In the genomic region with DNA sequence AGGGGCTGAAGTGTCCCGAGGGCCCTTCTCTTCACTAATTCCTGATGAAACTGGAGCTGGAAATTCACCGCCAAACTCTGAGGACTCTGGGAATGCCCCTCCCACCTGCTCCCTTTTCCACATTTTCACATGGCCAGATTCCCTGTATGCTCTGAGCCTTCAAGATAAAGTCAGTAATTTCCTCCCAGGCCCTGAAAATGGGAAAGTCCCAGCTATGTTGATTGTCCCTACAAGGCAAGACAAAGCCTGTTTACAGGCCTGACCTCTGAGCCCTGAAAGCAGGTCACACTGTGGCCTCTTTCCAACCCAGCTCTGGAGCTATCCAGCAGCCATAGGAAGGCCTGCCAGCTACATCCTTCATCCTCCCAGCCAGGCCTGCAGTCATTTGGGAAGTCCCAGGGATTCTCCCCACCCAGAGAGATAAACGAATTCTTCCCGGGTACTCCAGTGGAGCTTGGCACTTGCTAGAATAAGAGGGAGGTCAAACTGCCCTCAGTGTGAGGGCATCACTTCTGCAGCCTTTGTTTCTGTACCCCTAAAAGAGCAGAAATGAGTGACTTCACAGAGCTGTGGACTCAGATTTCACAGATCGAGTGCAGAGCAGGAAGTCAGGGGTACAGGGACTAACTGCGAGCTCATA, we compare ENCODE assay signal across 13 cellular contexts. TPM values are rescaled to one million over a fixed set of nuclear protein-coding genes. Genes with fewer than 3 reads are reported as not detected.
DNase-seq lines count a peak whose midpoint lies in the region; ATAC-seq and TF ChIP-seq lines count a peak whose summit lies in the region.
"Had no signal": no experiment of that assay in that cellular context is flagged by ENCODE, and none has a peak within 500 bp of the region (broad histone marks: within the 10 kb centered on the region; RNA-seq: fewer than 3 reads in every experiment).

No MANE protein-coding gene starts in this region.

- H3K4me1 ChIP-seq in right atrium auricular region = peaks cover 0 to 65% of the 10 kb centered on the region in 2 donors

- peaks cover 7% of the 10 kb centered on the region for H3K36me3 Mint-ChIP-seq in WTC11
- no peaks in the 10 kb centered on the region for H3K36me3 Mint-ChIP-seq in activated T-cell treated with anti-CD3 and anti-CD28 coated beads, Interleukin-2, amount 50 U/mL, for 24 hours (ENCODE audit: low read depth)
- no peaks in the 10 kb centered on the region for H3K36me3 Mint-ChIP-seq in activated CD8-positive, alpha-beta T cell treated with anti-CD3 and anti-CD28 coated beads, Interleukin-2, amount 10 ng/mL, durations not matched to agents 7 days and 5 days (ENCODE audit: low read depth)
- H3K36me3 Mint-ChIP-seq: brain had no signal

- intact Hi-C loops in posterior vena cava (cut with DNase I) = no loop called here

- no peak for TF ChIP-seq CTCF in WTC11 (IDR thresholded peaks at IDR 0.05)
- no peak for TF ChIP-seq CTCF in right atrium auricular region (IDR thresholded peaks at IDR 0.05)

- DNase-seq in CD1c-positive myeloid dendritic cell (ENCODE audit: extremely low spot score) (peak; percentile 52), WTC11 (ENCODE audit: low spot score) (no peak), right atrium auricular region (ENCODE audit: low spot score) (peak; percentile 75), posterior vena cava (ENCODE audit: low spot score) (peak; percentile 88), hypothalamus (lab: John Stamatoyannopoulos, UW) (no peak), HPDE6-E6E7 (ENCODE audit: extremely low spot score) (no peak)
- no peak for DNase-seq in activated T-cell treated with anti-CD3 and anti-CD28 coated beads, Interleukin-2, amount 50 U/mL, for 24 hours
- DNase-seq in activated CD8-positive, alpha-beta T cell treated with anti-CD3 and anti-CD28 coated beads, Interleukin-2, amount 10 ng/mL, durations not matched to agents 7 days and 5 days = no peak
- DNase-seq: activated CD8-positive, alpha-beta T cell treated with anti-CD3 and anti-CD28 coated beads for 36 hours; hippocampal formation; NCI-H1694; retina had no signal

- H3K27ac ChIP-seq in right atrium auricular region = peak overlapping the region; percentile 64 to 72

- H3K4me3 ChIP-seq in right atrium auricular region = no peak overlapping the region

- no peak overlapping the region for H3K4me3 Mint-ChIP-seq in WTC11
- no peak overlapping the region for H3K4me3 Mint-ChIP-seq in activated T-cell treated with anti-CD3 and anti-CD28 coated beads, Interleukin-2, amount 50 U/mL, for 24 hours
- no peak overlapping the region for H3K4me3 Mint-ChIP-seq in activated CD8-positive, alpha-beta T cell treated with anti-CD3 and anti-CD28 coated beads, Interleukin-2, amount 10 ng/mL, durations not matched to agents 7 days and 5 days
- H3K4me3 Mint-ChIP-seq: activated CD8-positive, alpha-beta T cell treated with anti-CD3 and anti-CD28 coated beads for 36 hours; brain had no signal

- no peak overlapping the region for H3K27ac Mint-ChIP-seq in WTC11
- no peak overlapping the region for H3K27ac Mint-ChIP-seq in activated T-cell treated with anti-CD3 and anti-CD28 coated beads, Interleukin-2, amount 50 U/mL, for 24 hours
- no peak overlapping the region for H3K27ac Mint-ChIP-seq in activated CD8-positive, alpha-beta T cell treated with anti-CD3 and anti-CD28 coated beads, Interleukin-2, amount 10 ng/mL, durations not matched to agents 7 days and 5 days
- H3K27ac Mint-ChIP-seq: activated CD8-positive, alpha-beta T cell treated with anti-CD3 and anti-CD28 coated beads for 36 hours had no signal

- no peaks in the 10 kb centered on the region for H3K36me3 ChIP-seq in right atrium auricular region

- POLR2A ChIA-PET in WTC11 (lab: Charles Lee) = no interaction called here
- POLR2A ChIA-PET in activated CD8-positive, alpha-beta T cell treated with anti-CD3 and anti-CD28 coated beads, Interleukin-2, amount 10 ng/mL, durations not matched to agents 7 days and 5 days (lab: Charles Lee) = no interaction called here

- peaks cover 25% of the 10 kb centered on the region for H3K4me1 Mint-ChIP-seq in WTC11
- no peaks in the 10 kb centered on the region for H3K4me1 Mint-ChIP-seq in activated T-cell treated with anti-CD3 and anti-CD28 coated beads, Interleukin-2, amount 50 U/mL, for 24 hours (ENCODE audit: low read depth)
- no peaks in the 10 kb centered on the region for H3K4me1 Mint-ChIP-seq in activated CD8-positive, alpha-beta T cell treated with anti-CD3 and anti-CD28 coated beads, Interleukin-2, amount 10 ng/mL, durations not matched to agents 7 days and 5 days (ENCODE audit: low read depth)

- H3K27me3 Mint-ChIP-seq in WTC11 (ENCODE audit: low read depth) = no peaks in the 10 kb centered on the region; the same call in 1 of the 2 replicates
- H3K27me3 Mint-ChIP-seq in activated T-cell treated with anti-CD3 and anti-CD28 coated beads, Interleukin-2, amount 50 U/mL, for 24 hours = peaks cover 50% of the 10 kb centered on the region
- H3K27me3 Mint-ChIP-seq in activated CD8-positive, alpha-beta T cell treated with anti-CD3 and anti-CD28 coated beads, Interleukin-2, amount 10 ng/mL, durations not matched to agents 7 days and 5 days (ENCODE audit: low read depth) = peaks cover 16% of the 10 kb centered on the region

- H3K27me3 ChIP-seq in right atrium auricular region = no peaks in the 10 kb centered on the region

- ATAC-seq in WTC11 = peak; percentile 72
- ATAC-seq in activated CD8-positive, alpha-beta T cell treated with anti-CD3 and anti-CD28 coated beads, Interleukin-2, amount 10 ng/mL, durations not matched to agents 7 days and 5 days = no peak
- ATAC-seq: activated CD8-positive, alpha-beta T cell treated with anti-CD3 and anti-CD28 coated beads for 36 hours had no signal

- H3K9me3 ChIP-seq in right atrium auricular region = peaks cover 0 to under 1% of the 10 kb centered on the region in 2 donors

- H3K9me3 Mint-ChIP-seq in WTC11 = peaks cover 10% of the 10 kb centered on the region
- peaks cover 5% of the 10 kb centered on the region for H3K9me3 Mint-ChIP-seq in activated T-cell treated with anti-CD3 and anti-CD28 coated beads, Interleukin-2, amount 50 U/mL, for 24 hours
- H3K9me3 Mint-ChIP-seq in activated CD8-positive, alpha-beta T cell treated with anti-CD3 and anti-CD28 coated beads, Interleukin-2, amount 10 ng/mL, durations not matched to agents 7 days and 5 days (ENCODE audit: insufficient read depth) = no peaks in the 10 kb centered on the region
- H3K9me3 Mint-ChIP-seq: activated CD8-positive, alpha-beta T cell treated with anti-CD3 and anti-CD28 coated beads for 36 hours had no signal

- CTCF ChIA-PET in WTC11 (lab: Charles Lee) = interaction anchor here (1.0 to 2.4 kb wide), 4 partner anchors 35 to 126 kb away, joined by 3 to 20 read pairs (median 3); no protein-coding TSS in a partner anchor
- CTCF ChIA-PET in activated CD8-positive, alpha-beta T cell treated with anti-CD3 and anti-CD28 coated beads, Interleukin-2, amount 10 ng/mL, durations not matched to agents 7 days and 5 days (lab: Charles Lee) = interaction anchor here (0.8 to 1.6 kb wide), 3 partner anchors 12 to 125 kb away, joined by 3 to 9 read pairs (median 4); no protein-coding TSS in a partner anchor

TF ChIP-seq in WTC11, 78 proteins besides CTCF, POLR2A, EP300 and RAD21 (continues in another document):
- TF ChIP-seq FOXP1 (CRISPR knock-in tag; IDR thresholded peaks at IDR 0.05; ENCODE audit: borderline replicate concordance) (no peak), IRF2 (CRISPR knock-in tag; IDR thresholded peaks at IDR 0.05; ENCODE audit: borderline replicate concordance, low read depth) (no peak), TEAD1 (CRISPR knock-in tag; IDR thresholded peaks at IDR 0.05) (no peak)
- TF ChIP-seq, protein P1, sequence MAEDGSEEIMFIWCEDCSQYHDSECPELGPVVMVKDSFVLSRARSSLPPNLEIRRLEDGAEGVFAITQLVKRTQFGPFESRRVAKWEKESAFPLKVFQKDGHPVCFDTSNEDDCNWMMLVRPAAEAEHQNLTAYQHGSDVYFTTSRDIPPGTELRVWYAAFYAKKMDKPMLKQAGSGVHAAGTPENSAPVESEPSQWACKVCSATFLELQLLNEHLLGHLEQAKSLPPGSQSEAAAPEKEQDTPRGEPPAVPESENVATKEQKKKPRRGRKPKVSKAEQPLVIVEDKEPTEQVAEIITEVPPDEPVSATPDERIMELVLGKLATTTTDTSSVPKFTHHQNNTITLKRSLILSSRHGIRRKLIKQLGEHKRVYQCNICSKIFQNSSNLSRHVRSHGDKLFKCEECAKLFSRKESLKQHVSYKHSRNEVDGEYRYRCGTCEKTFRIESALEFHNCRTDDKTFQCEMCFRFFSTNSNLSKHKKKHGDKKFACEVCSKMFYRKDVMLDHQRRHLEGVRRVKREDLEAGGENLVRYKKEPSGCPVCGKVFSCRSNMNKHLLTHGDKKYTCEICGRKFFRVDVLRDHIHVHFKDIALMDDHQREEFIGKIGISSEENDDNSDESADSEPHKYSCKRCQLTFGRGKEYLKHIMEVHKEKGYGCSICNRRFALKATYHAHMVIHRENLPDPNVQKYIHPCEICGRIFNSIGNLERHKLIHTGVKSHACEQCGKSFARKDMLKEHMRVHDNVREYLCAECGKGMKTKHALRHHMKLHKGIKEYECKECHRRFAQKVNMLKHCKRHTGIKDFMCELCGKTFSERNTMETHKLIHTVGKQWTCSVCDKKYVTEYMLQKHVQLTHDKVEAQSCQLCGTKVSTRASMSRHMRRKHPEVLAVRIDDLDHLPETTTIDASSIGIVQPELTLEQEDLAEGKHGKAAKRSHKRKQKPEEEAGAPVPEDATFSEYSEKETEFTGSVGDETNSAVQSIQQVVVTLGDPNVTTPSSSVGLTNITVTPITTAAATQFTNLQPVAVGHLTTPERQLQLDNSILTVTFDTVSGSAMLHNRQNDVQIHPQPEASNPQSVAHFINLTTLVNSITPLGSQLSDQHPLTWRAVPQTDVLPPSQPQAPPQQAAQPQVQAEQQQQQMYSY (CRISPR knock-in tag; IDR thresholded peaks at IDR 0.05) = no peak

RNA-seq across cellular contexts. Expression of a gene that starts 19.6 kb away (rescaled TPM):
- total RNA-seq in WTC11 (2021) = 2.5 to 5.3 TPM (median 2.7 TPM) in 3 replicates
- 100 to 1,000 TPM in 1 of 2 donors, 10 to 100 TPM in 1; 46.3 to 118 TPM for total RNA-seq in right atrium auricular region
- 100 to 1,000 TPM in 1 of 2 donors, 10 to 100 TPM in 1; 39.1 to 155 TPM for total RNA-seq in posterior vena cava
- total RNA-seq in activated CD8-positive, alpha-beta T cell treated with anti-CD3 and anti-CD28 coated beads, Interleukin-2, amount 10 ng/mL, durations not matched to agents 7 days and 5 days = not detected
- total RNA-seq: activated CD8-positive, alpha-beta T cell treated with anti-CD3 and anti-CD28 coated beads for 36 hours had no signal

RNA-seq across cellular contexts. Expression of a gene that starts 34.5 kb away (rescaled TPM):
- total RNA-seq in WTC11 (2021) = not detected in 3 replicates
- total RNA-seq in right atrium auricular region = not detected
- under 1 TPM in 1 of 2 donors, not detected in 1; 0.52 TPM for total RNA-seq in posterior vena cava
- not detected for total RNA-seq in activated CD8-positive, alpha-beta T cell treated with anti-CD3 and anti-CD28 coated beads, Interleukin-2, amount 10 ng/mL, durations not matched to agents 7 days and 5 days
- total RNA-seq: activated CD8-positive, alpha-beta T cell treated with anti-CD3 and anti-CD28 coated beads for 36 hours had no signal

RNA-seq across cellular contexts. Expression of a gene that starts 50.0 kb away (rescaled TPM):
- total RNA-seq in WTC11 (2021) (not detected in 3 replicates), right atrium auricular region (1 to 10 TPM in 1 of 2 donors, under 1 TPM in 1; 0.75 to 1.6 TPM), posterior vena cava (under 1 TPM in 1 of 2 donors, not detected in 1; 0.90 TPM)
- total RNA-seq in activated CD8-positive, alpha-beta T cell treated with anti-CD3 and anti-CD28 coated beads, Interleukin-2, amount 10 ng/mL, durations not matched to agents 7 days and 5 days = not detected
- total RNA-seq: activated CD8-positive, alpha-beta T cell treated with anti-CD3 and anti-CD28 coated beads for 36 hours had no signal

Comparison
In these comparisons a context has a peak if more than half of its experiments do, and no peak if none do; other contexts are left out.
1. DNase-seq: peak in CD1c-positive myeloid dendritic cell (single experiment), right atrium auricular region (single experiment) and posterior vena cava (single experiment); none in WTC11 (single experiment), hypothalamus (0 of 51), HPDE6-E6E7 (single experiment), activated T-cell treated with anti-CD3 and anti-CD28 coated beads, Interleukin-2, amount 50 U/mL, for 24 hours (single experiment) and activated CD8-positive, alpha-beta T cell treated with anti-CD3 and anti-CD28 coated beads, Interleukin-2, amount 10 ng/mL, durations not matched to agents 7 days and 5 days (single experiment).